22 cellular contexts compared by ENCODE assay signal in genomic region chr22:33303109-33303508, GRCh38.
DNase-seq lines count a peak whose midpoint lies in the region; ATAC-seq and TF ChIP-seq lines count a peak whose summit lies in the region.
"Had no signal": no experiment of that assay in that cellular context is flagged by ENCODE, and none has a peak within 500 bp of the region (broad histone marks: within the 10 kb centered on the region; RNA-seq: fewer than 3 reads in every experiment).

No MANE protein-coding gene starts in this region.

- no peak for TF ChIP-seq CTCF in spleen (IDR thresholded peaks at IDR 0.05 in 8 of 11, conservative IDR thresholded peaks at IDR 0.05 in 3 of 11)
- TF ChIP-seq CTCF in mucosa of descending colon (IDR thresholded peaks at IDR 0.05) = no peak

- H3K27ac Mint-ChIP-seq in activated T-helper 17 cell treated with anti-CD3 and anti-CD28 coated beads, Interleukin-2, amount 50 U/mL, for 72 hours = no peak overlapping the region
- H3K27ac Mint-ChIP-seq: CD4-positive, alpha-beta memory T cell; HFFc6 had no signal

- H3K4me1 ChIP-seq in spleen (peaks cover 5 to 53% (median 27%) of the 10 kb centered on the region in 6 donors), mucosa of descending colon (ENCODE audit: low read depth) (no peaks in the 10 kb centered on the region)
- H3K4me1 ChIP-seq: BE2C had no signal

- H3K27me3 Mint-ChIP-seq in activated T-helper 17 cell treated with anti-CD3 and anti-CD28 coated beads, Interleukin-2, amount 50 U/mL, for 72 hours = no peaks in the 10 kb centered on the region
- H3K27me3 Mint-ChIP-seq: CD4-positive, alpha-beta memory T cell had no signal

- in situ Hi-C loops in G401 (cut with HindIII; ENCODE audit: low sequenced_read_pairs) = no loop called here

- H3K9me3 ChIP-seq in spleen = no peaks in the 10 kb centered on the region
- H3K9me3 ChIP-seq in mucosa of descending colon = no peaks in the 10 kb centered on the region
- H3K9me3 ChIP-seq: BE2C had no signal

- H3K4me3 Mint-ChIP-seq in activated T-helper 17 cell treated with anti-CD3 and anti-CD28 coated beads, Interleukin-2, amount 50 U/mL, for 72 hours = no peak overlapping the region
- H3K4me3 Mint-ChIP-seq: CD4-positive, alpha-beta memory T cell; HFFc6 had no signal

- peak overlapping the region in 2 of 8 donors; percentile 3 to 30 for H3K27ac ChIP-seq in spleen
- H3K27ac ChIP-seq: RWPE1 had no signal

- DNase-seq in G401 (ENCODE audit: low spot score) = peak; percentile 6
- peak; percentile 35 for DNase-seq in MV-4-11 (lab: John Stamatoyannopoulos, UW)
- peak in 25 of 42 donors; percentile 3 to 65 (median 19) for DNase-seq in head of caudate nucleus
- peak; percentile 36 for DNase-seq in spleen
- DNase-seq in mucosa of descending colon = no peak
- no peak for DNase-seq in NCI-H1105 treated with DMSO at 0.1 percent for 48 hours (lab: John Stamatoyannopoulos, UW)
- DNase-seq: BE2C; CD4-positive, alpha-beta memory T cell; HFFc6; KG1; NCI-H1048; NCI-H146; NCI-H2081; NCI-H2171 treated with DMSO at 0.1 percent for 48 hours; NCI-H446; NCI-H69; PC-3; SIG-M5; T-helper 1 cell had no signal

- no peaks in the 10 kb centered on the region for H3K9me3 Mint-ChIP-seq in activated T-helper 17 cell treated with anti-CD3 and anti-CD28 coated beads, Interleukin-2, amount 50 U/mL, for 72 hours

- 43 to 59% (median 48%) methylated on average over 9 of the region's 9 CpGs for WGBS in spleen, 5 donors

- no peak for ATAC-seq in activated T-helper 17 cell treated with anti-CD3 and anti-CD28 coated beads, Interleukin-2, amount 50 U/mL, for 72 hours (replicated peaks)
- ATAC-seq in mucosa of descending colon = no peak
- ATAC-seq: PC-3, SK-N-SH treated with all-trans-retinoic acid at 6 μM for 48 hours had no signal

- intact Hi-C loops in head of caudate nucleus (cut with DNase I) = loop anchor here (5.0 kb wide), 1 partner anchor 274 kb away; no protein-coding TSS in a partner anchor
- intact Hi-C loops in spleen (cut with DNase I; ENCODE audit: low total_unique reads) = loop anchor here (10.0 kb wide), 1 partner anchor 1722 kb away; no protein-coding TSS in a partner anchor
- intact Hi-C loops in mucosa of descending colon (cut with DNase I, micrococcal nuclease) = loop anchor here (2.0 to 10.0 kb wide), 2 partner anchors 276 to 802 kb away; no protein-coding TSS in a partner anchor

- no peaks in the 10 kb centered on the region for H3K4me1 Mint-ChIP-seq in activated T-helper 17 cell treated with anti-CD3 and anti-CD28 coated beads, Interleukin-2, amount 50 U/mL, for 72 hours
- H3K4me1 Mint-ChIP-seq: CD4-positive, alpha-beta memory T cell had no signal

- no peak for TF ChIP-seq POLR2A in spleen (IDR thresholded peaks at IDR 0.05)

- no peaks in the 10 kb centered on the region for H3K36me3 Mint-ChIP-seq in activated T-helper 17 cell treated with anti-CD3 and anti-CD28 coated beads, Interleukin-2, amount 50 U/mL, for 72 hours (ENCODE audit: low read depth)
- H3K36me3 Mint-ChIP-seq: CD4-positive, alpha-beta memory T cell had no signal

- no peaks in the 10 kb centered on the region for H3K27me3 ChIP-seq in spleen (replicated peaks in 1 of 7)
- H3K27me3 ChIP-seq: BE2C had no signal

- H3K4me3 ChIP-seq in spleen (no peak overlapping the region), mucosa of descending colon (no peak overlapping the region)

- H3K36me3 ChIP-seq in spleen = peaks cover 0 to 4% (median 0%) of the 10 kb centered on the region in 6 donors
- no peaks in the 10 kb centered on the region for H3K36me3 ChIP-seq in mucosa of descending colon (ENCODE audit: low read depth)
- H3K36me3 ChIP-seq: BE2C had no signal

Comparison
In these comparisons a context has a peak if more than half of its experiments do, and no peak if none do; other contexts are left out.
1. DNase-seq: peak in G401 (single experiment), MV-4-11 (single experiment), head of caudate nucleus (25 of 42) and spleen (single experiment); none in mucosa of descending colon (0 of 3) and NCI-H1105 treated with DMSO at 0.1 percent for 48 hours (single experiment).